Comparison of ENCODE assay signal across 1 cellular context in genomic region chr14:49641697-49642129, GRCh38.
TF ChIP-seq lines count a peak whose summit lies in the region.

No MANE protein-coding gene starts in this region.

TF ChIP-seq in HepG2, 621 proteins besides CTCF, POLR2A, EP300 and RAD21 (continued from another document and continues in another):
- TF ChIP-seq TRAFD1 (CRISPR knock-in tag; IDR thresholded peaks at IDR 0.05; ENCODE audit: borderline replicate concordance) = no peak
- TF ChIP-seq ZFP90 (CRISPR knock-in tag; IDR thresholded peaks at IDR 0.05; ENCODE audit: borderline replicate concordance) = no peak
- no peak for TF ChIP-seq MYNN (CRISPR knock-in tag; IDR thresholded peaks at IDR 0.05; ENCODE audit: low read depth)
- TF ChIP-seq MLLT10 (CRISPR knock-in tag; IDR thresholded peaks at IDR 0.05) = no peak
- no peak for TF ChIP-seq ZNF510 (CRISPR knock-in tag; IDR thresholded peaks at IDR 0.05; ENCODE audit: low read depth)
- TF ChIP-seq ZSCAN25 (CRISPR knock-in tag; IDR thresholded peaks at IDR 0.05) = no peak
- no peak; the same call in 1 of the 2 replicates for TF ChIP-seq JDP2 (CRISPR knock-in tag; IDR thresholded peaks at IDR 0.05; ENCODE audit: borderline replicate concordance)
- no peak for TF ChIP-seq ZNF382 (CRISPR knock-in tag; IDR thresholded peaks at IDR 0.05; ENCODE audit: borderline replicate concordance)
- no peak for TF ChIP-seq JARID2 (CRISPR knock-in tag; IDR thresholded peaks at IDR 0.05; ENCODE audit: insufficient replicate concordance)
- no peak for TF ChIP-seq LRRFIP1 (CRISPR knock-in tag; conservative IDR thresholded peaks at IDR 0.05)
- peak; percentile 100 for TF ChIP-seq TFAP4 (IDR thresholded peaks at IDR 0.05; ENCODE audit: borderline replicate concordance, low read depth)
- peak; percentile 98 for TF ChIP-seq FOXO1 (CRISPR knock-in tag; IDR thresholded peaks at IDR 0.05)
- TF ChIP-seq LBX2 (CRISPR knock-in tag; IDR thresholded peaks at IDR 0.05; ENCODE audit: borderline replicate concordance) = no peak
- no peak for TF ChIP-seq PRMT3 (CRISPR knock-in tag; IDR thresholded peaks at IDR 0.05; ENCODE audit: borderline replicate concordance, low read depth)
- TF ChIP-seq CEBPZ (IDR thresholded peaks at IDR 0.05; ENCODE audit: low read length) = no peak
- TF ChIP-seq ZNF543 (CRISPR knock-in tag; IDR thresholded peaks at IDR 0.05) = no peak
- TF ChIP-seq GATA4 (IDR thresholded peaks at IDR 0.05; ENCODE audit: borderline replicate concordance, low read depth) = no peak
- TF ChIP-seq ZNF3 (CRISPR knock-in tag; IDR thresholded peaks at IDR 0.05) = no peak; the same call in 1 of the 2 replicates
- no peak for TF ChIP-seq XBP1 (CRISPR knock-in tag; IDR thresholded peaks at IDR 0.05)
- no peak for TF ChIP-seq USF2 (IDR thresholded peaks at IDR 0.05; ENCODE audit: low read depth, low read length)
- TF ChIP-seq USF2 (CRISPR knock-in tag; IDR thresholded peaks at IDR 0.05; ENCODE audit: borderline replicate concordance) = no peak
- TF ChIP-seq RFX5 (IDR thresholded peaks at IDR 0.05; ENCODE audit: low read depth, low read length) = no peak
- TF ChIP-seq DDIT3 (CRISPR knock-in tag; IDR thresholded peaks at IDR 0.05) = no peak
- TF ChIP-seq ZNF263 (CRISPR knock-in tag; IDR thresholded peaks at IDR 0.05) = no peak
- peak; percentile 87 for TF ChIP-seq HOXA3 (CRISPR knock-in tag; IDR thresholded peaks at IDR 0.05)
- no peak for TF ChIP-seq ZBTB40 (IDR thresholded peaks at IDR 0.05)
- TF ChIP-seq ZBTB40 (CRISPR knock-in tag; IDR thresholded peaks at IDR 0.05) = no peak
- TF ChIP-seq ZNF720 (CRISPR knock-in tag; IDR thresholded peaks at IDR 0.05) = no peak
- TF ChIP-seq HNF1B (CRISPR knock-in tag; IDR thresholded peaks at IDR 0.05) = peak; percentile 43; the same call in 1 of the 2 replicates
- TF ChIP-seq ZNF607 (CRISPR knock-in tag; IDR thresholded peaks at IDR 0.05; ENCODE audit: borderline replicate concordance) = no peak
- peak; percentile 56; the same call in 1 of the 2 replicates for TF ChIP-seq POGK (CRISPR knock-in tag; conservative IDR thresholded peaks at IDR 0.05)
- peak; percentile 92 for TF ChIP-seq GATAD2A (CRISPR knock-in tag; IDR thresholded peaks at IDR 0.05)
- no peak for TF ChIP-seq ZNF883 (CRISPR knock-in tag; IDR thresholded peaks at IDR 0.05; ENCODE audit: not compliant biosample characterization)
